8 cellular contexts compared by ENCODE assay signal in the genomic region with DNA sequence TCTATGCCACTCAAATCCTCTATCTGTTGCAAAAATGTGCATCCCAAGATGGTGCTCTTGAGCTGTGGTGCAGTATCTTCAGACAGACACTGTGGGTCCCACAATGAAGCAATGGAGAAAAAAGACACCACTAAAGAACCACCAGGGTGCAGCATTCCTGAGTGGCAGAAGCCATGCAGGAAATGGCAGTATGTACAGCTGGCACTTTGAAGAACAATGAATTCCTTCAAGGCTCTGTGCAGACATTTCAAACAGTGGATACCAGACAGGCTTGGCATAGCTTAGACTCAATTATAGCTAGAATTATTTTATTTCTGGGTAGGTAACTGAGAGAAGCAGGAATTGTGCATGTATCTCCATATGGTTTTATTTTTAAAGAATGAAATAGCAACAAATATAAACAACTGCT. TPM values are rescaled to one million over a fixed set of nuclear protein-coding genes. Genes with fewer than 3 reads are reported as not detected.
DNase-seq lines count a peak whose midpoint lies in the region; ATAC-seq and TF ChIP-seq lines count a peak whose summit lies in the region.

No MANE protein-coding gene starts in this region.

- H3K4me3 Mint-ChIP-seq in activated CD4-positive, alpha-beta memory T cell treated with anti-CD3 and anti-CD28 coated beads, Interleukin-2, amount 10 ng/mL, durations not matched to agents 7 days and 5 days, result no peak overlapping the region
- no peak overlapping the region for H3K4me3 Mint-ChIP-seq in activated CD8-positive, alpha-beta memory T cell treated with anti-CD3 and anti-CD28 coated beads, Interleukin-2, amount 10 ng/mL, durations not matched to agents 7 days and 5 days

- CTCF ChIA-PET in activated CD4-positive, alpha-beta memory T cell treated with anti-CD3 and anti-CD28 coated beads, Interleukin-2, amount 10 ng/mL, durations not matched to agents 7 days and 5 days (lab: Charles Lee), result interaction anchor here (0.7 to 4.6 kb wide), 10 partner anchors 11 to 310 kb away, joined by 3 to 30 read pairs (median 4); partner anchors contain the start of gene HDAC2
- CTCF ChIA-PET in activated CD8-positive, alpha-beta memory T cell treated with anti-CD3 and anti-CD28 coated beads, Interleukin-2, amount 10 ng/mL, durations not matched to agents 7 days and 5 days (lab: Charles Lee), result interaction anchor here (1.1 kb wide), 1 partner anchor 310 kb away, joined by 3 read pairs; no protein-coding TSS in a partner anchor

- H4K20me1 ChIP-seq in DOHH2 (ENCODE audit: control insufficient read depth, insufficient read depth, low read depth, low read length), result no peaks in the 10 kb centered on the region

- H3K27ac Mint-ChIP-seq in activated CD4-positive, alpha-beta memory T cell treated with anti-CD3 and anti-CD28 coated beads, Interleukin-2, amount 10 ng/mL, durations not matched to agents 7 days and 5 days, result no peak overlapping the region
- no peak overlapping the region for H3K27ac Mint-ChIP-seq in activated CD8-positive, alpha-beta memory T cell treated with anti-CD3 and anti-CD28 coated beads, Interleukin-2, amount 10 ng/mL, durations not matched to agents 7 days and 5 days

- H3K4me3 ChIP-seq in DOHH2 (ENCODE audit: low read length), result no peak overlapping the region
- H3K4me3 ChIP-seq in psoas muscle, result no peak overlapping the region

- no peaks in the 10 kb centered on the region for H3K9me3 ChIP-seq in DOHH2 (ENCODE audit: control insufficient read depth, insufficient read depth, low read length)
- no peaks in the 10 kb centered on the region for H3K9me3 ChIP-seq in psoas muscle

- ATAC-seq in GM19438 (IDR thresholded peaks at IDR 0.05; ENCODE audit: low read depth, unreplicated experiment) (peak; percentile 97), HG03439 (IDR thresholded peaks at IDR 0.05; ENCODE audit: unreplicated experiment) (peak; percentile 98), psoas muscle (peak; percentile 70 to 88 (median 82))
- no peak for ATAC-seq in activated CD8-positive, alpha-beta memory T cell treated with anti-CD3 and anti-CD28 coated beads, Interleukin-2, amount 10 ng/mL, durations not matched to agents 7 days and 5 days

- H3K36me3 ChIP-seq in DOHH2 (ENCODE audit: control insufficient read depth, low read length) (no peaks in the 10 kb centered on the region), psoas muscle (ENCODE audit: insufficient read depth in 1 of 2, low read depth in 1 of 2) (no peaks in the 10 kb centered on the region)

- H3K36me3 Mint-ChIP-seq in activated CD4-positive, alpha-beta memory T cell treated with anti-CD3 and anti-CD28 coated beads, Interleukin-2, amount 10 ng/mL, durations not matched to agents 7 days and 5 days (ENCODE audit: low read depth), result no peaks in the 10 kb centered on the region
- no peaks in the 10 kb centered on the region for H3K36me3 Mint-ChIP-seq in activated CD8-positive, alpha-beta memory T cell treated with anti-CD3 and anti-CD28 coated beads, Interleukin-2, amount 10 ng/mL, durations not matched to agents 7 days and 5 days

- H3K4me1 Mint-ChIP-seq in activated CD4-positive, alpha-beta memory T cell treated with anti-CD3 and anti-CD28 coated beads, Interleukin-2, amount 10 ng/mL, durations not matched to agents 7 days and 5 days, result no peaks in the 10 kb centered on the region
- no peaks in the 10 kb centered on the region for H3K4me1 Mint-ChIP-seq in activated CD8-positive, alpha-beta memory T cell treated with anti-CD3 and anti-CD28 coated beads, Interleukin-2, amount 10 ng/mL, durations not matched to agents 7 days and 5 days

- POLR2A ChIA-PET in activated CD4-positive, alpha-beta memory T cell treated with anti-CD3 and anti-CD28 coated beads, Interleukin-2, amount 10 ng/mL, durations not matched to agents 7 days and 5 days (lab: Charles Lee), result no interaction called here

- H3K9me2 ChIP-seq in DOHH2 (replicated peaks; ENCODE audit: control insufficient read depth, low read length), result no peaks in the 10 kb centered on the region

- H3K79me2 ChIP-seq in DOHH2 (ENCODE audit: control insufficient read depth, low read length), result no peaks in the 10 kb centered on the region

- H3F3A ChIP-seq in DOHH2 (ENCODE audit: control insufficient read depth, insufficient read depth), result no peaks in the 10 kb centered on the region

- H3K27me3 Mint-ChIP-seq in activated CD4-positive, alpha-beta memory T cell treated with anti-CD3 and anti-CD28 coated beads, Interleukin-2, amount 10 ng/mL, durations not matched to agents 7 days and 5 days, result peaks cover 17% of the 10 kb centered on the region
- H3K27me3 Mint-ChIP-seq in activated CD8-positive, alpha-beta memory T cell treated with anti-CD3 and anti-CD28 coated beads, Interleukin-2, amount 10 ng/mL, durations not matched to agents 7 days and 5 days, result peaks cover 13% of the 10 kb centered on the region

- peak; percentile 81 to 84 for DNase-seq in NCI-H446 (lab: John Stamatoyannopoulos, UW)
- DNase-seq in activated CD4-positive, alpha-beta memory T cell treated with anti-CD3 and anti-CD28 coated beads, Interleukin-2, amount 10 ng/mL, durations not matched to agents 7 days and 5 days, result peak; percentile 43
- DNase-seq in germinal center (ENCODE audit: low spot score), result peak; percentile 12
- no peak for DNase-seq in psoas muscle
- DNase-seq in activated CD8-positive, alpha-beta memory T cell treated with anti-CD3 and anti-CD28 coated beads, Interleukin-2, amount 10 ng/mL, durations not matched to agents 7 days and 5 days, result no peak

- TF ChIP-seq CTCF in DOHH2 (IDR thresholded peaks at IDR 0.05; ENCODE audit: low read depth, low read length, poor library complexity, severe bottlenecking), result peak; percentile 28
- TF ChIP-seq CTCF in psoas muscle (IDR thresholded peaks at IDR 0.05), result peak; percentile 41

- H3K4me2 ChIP-seq in DOHH2 (ENCODE audit: low read length), result no peak overlapping the region

- H3K4me1 ChIP-seq in DOHH2 (ENCODE audit: control insufficient read depth, low read length) (no peaks in the 10 kb centered on the region), psoas muscle (peaks cover 25% of the 10 kb centered on the region)

- no peaks in the 10 kb centered on the region for H3K9me3 Mint-ChIP-seq in activated CD4-positive, alpha-beta memory T cell treated with anti-CD3 and anti-CD28 coated beads, Interleukin-2, amount 10 ng/mL, durations not matched to agents 7 days and 5 days
- no peaks in the 10 kb centered on the region for H3K9me3 Mint-ChIP-seq in activated CD8-positive, alpha-beta memory T cell treated with anti-CD3 and anti-CD28 coated beads, Interleukin-2, amount 10 ng/mL, durations not matched to agents 7 days and 5 days (ENCODE audit: low read depth)

- intact Hi-C loops in psoas muscle (cut with DNase I), result loop anchor here in 1 of 2 donors (5.0 to 10.0 kb wide), 2 partner anchors 110 to 307 kb away; no protein-coding TSS in a partner anchor

- H3K27ac ChIP-seq in DOHH2 (ENCODE audit: low read depth, low read length) (no peak overlapping the region), psoas muscle (peak overlapping the region; percentile 34)

- no peaks in the 10 kb centered on the region for H3K27me3 ChIP-seq in DOHH2 (ENCODE audit: control insufficient read depth, low read length)
- H3K27me3 ChIP-seq in psoas muscle (ENCODE audit: insufficient read depth in 3 of 3, low read length in 2 of 3), result no peaks in the 10 kb centered on the region

RNA-seq across cellular contexts. Expression of gene HDAC2, which starts 24.0 kb away (rescaled TPM):
- 10 to 100 TPM; 64.0 to 64.8 TPM for total RNA-seq in activated CD4-positive, alpha-beta memory T cell treated with anti-CD3 and anti-CD28 coated beads, Interleukin-2, amount 10 ng/mL, durations not matched to agents 7 days and 5 days
- 10 to 100 TPM; 39.6 to 60.1 (median 47.7) TPM for total RNA-seq in psoas muscle
- 10 to 100 TPM; 45.6 to 74.1 (median 55.0) TPM for polyA plus RNA-seq in psoas muscle
- total RNA-seq in activated CD8-positive, alpha-beta memory T cell treated with anti-CD3 and anti-CD28 coated beads, Interleukin-2, amount 10 ng/mL, durations not matched to agents 7 days and 5 days, result 10 to 100 TPM; 62.4 to 75.5 TPM

Comparison
In these comparisons a context has a peak if more than half of its experiments do, and no peak if none do; other contexts are left out.
1. DNase-seq: peak in NCI-H446 (2 of 2), activated CD4-positive, alpha-beta memory T cell treated with anti-CD3 and anti-CD28 coated beads, Interleukin-2, amount 10 ng/mL, durations not matched to agents 7 days and 5 days (single experiment) and germinal center (single experiment); none in psoas muscle (0 of 2) and activated CD8-positive, alpha-beta memory T cell treated with anti-CD3 and anti-CD28 coated beads, Interleukin-2, amount 10 ng/mL, durations not matched to agents 7 days and 5 days (single experiment).